19 cellular contexts compared by ENCODE assay signal in the genomic region with DNA sequence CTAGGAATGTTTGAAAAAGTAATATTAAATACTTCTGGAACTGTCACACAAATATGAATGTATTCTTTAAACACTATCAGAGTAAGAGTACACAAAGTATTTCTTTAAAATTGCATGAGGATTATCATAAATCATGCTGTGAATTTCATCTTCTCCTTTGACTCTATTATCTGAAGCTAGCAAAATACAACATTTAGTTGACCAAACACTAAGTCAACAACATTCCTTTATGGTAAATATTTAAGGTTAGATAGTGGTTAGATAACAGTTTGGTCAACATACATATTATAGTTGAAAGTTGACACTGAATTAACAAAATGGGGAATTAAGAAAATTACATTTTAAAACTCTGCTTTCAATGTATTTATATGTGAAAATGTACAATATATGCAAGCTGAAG.
"Had no signal": no experiment of that assay in that cellular context is flagged by ENCODE, and none has a peak within 500 bp of the region (broad histone marks: within the 10 kb centered on the region; RNA-seq: fewer than 3 reads in every experiment).

No MANE protein-coding gene starts in this region.

- H3K4me3 ChIP-seq: esophagus muscularis mucosa, gastrocnemius medialis, heart right ventricle, psoas muscle, uterus had no signal

- H3K36me3 ChIP-seq: gastrocnemius medialis, uterus had no signal

- H3K4me1 ChIP-seq: gastrocnemius medialis, heart right ventricle, parathyroid adenoma, psoas muscle, uterus had no signal

- H3K9ac ChIP-seq: parathyroid adenoma had no signal

- H3K27me3 ChIP-seq: esophagus muscularis mucosa, gastrocnemius medialis, heart right ventricle, uterus had no signal

- H3K9me3 ChIP-seq: esophagus muscularis mucosa, gastrocnemius medialis, heart right ventricle, psoas muscle, uterus had no signal

- DNase-seq: effector memory CD8-positive, alpha-beta T cell; gastrocnemius medialis; heart right ventricle; hypothalamus; left cardiac atrium; left ventricle myocardium superior; mesendoderm; naive thymus-derived CD4-positive, alpha-beta T cell; nephron progenitor cell; psoas muscle; retina; stimulated activated CD4-positive, alpha-beta T cell treated with anti-CD3 and anti-CD28 coated beads, Interleukin-2, amount 100 ng/mL, for 24 hours; stimulated activated naive CD4-positive, alpha-beta T cell; trophoblast cell; uterus had no signal

- FAIRE-seq: keratinocyte had no signal

- H2AFZ ChIP-seq: parathyroid adenoma had no signal

- H3K27ac ChIP-seq: epithelial cell of prostate, gastrocnemius medialis, heart right ventricle, parathyroid adenoma, psoas muscle, uterus had no signal

- H3K79me2 ChIP-seq: parathyroid adenoma had no signal
